7 cellular contexts compared by ENCODE assay signal in genomic region chr1:225474986-225475820, GRCh38. TPM values are rescaled to one million over a fixed set of nuclear protein-coding genes. Genes with fewer than 3 reads are reported as not detected.
A peak's percentile ranks its signal among the peaks of the same experiment; 100 is the strongest.
DNase-seq lines count a peak whose midpoint lies in the region; ATAC-seq, FAIRE-seq and TF ChIP-seq lines count a peak whose summit lies in the region.

No MANE protein-coding gene starts in this region.

- TF ChIP-seq POLR2A in GM12891 (IDR thresholded peaks at IDR 0.05; ENCODE audit: low read depth, low read length): no peak
- no peak for TF ChIP-seq POLR2A in GM12878 (IDR thresholded peaks at IDR 0.05; ENCODE audit: low read depth, low read length)

- H3K36me3 ChIP-seq in GM12878 (ENCODE audit: control insufficient read depth in 2 of 2, insufficient read depth in 2 of 2, low read length in 1 of 2) (no peaks in the 10 kb centered on the region), skeletal muscle satellite cell (ENCODE audit: insufficient read depth, low read length) (no peaks in the 10 kb centered on the region)

- TF ChIP-seq CTCF in GM12878 (IDR thresholded peaks at IDR 0.05 in 2 of 3, conservative IDR thresholded peaks at IDR 0.05 in 1 of 3; ENCODE audit: control insufficient read depth in 2 of 3, extremely low read depth in 1 of 3, insufficient read depth in 1 of 3, low read depth in 3 of 3, low read length in 3 of 3): peak; percentile 99 to 100 (median 100); a peak in 5 of 6 replicates

- CTCF ChIA-PET in GM12878 (lab: Yijun Ruan, JAX): interaction anchor here (0.6 to 3.8 kb wide), 41 partner anchors 9 to 589 kb away, joined by 3 to 32 read pairs (median 4); partner anchors contain the start of genes PYCR2 and SRP9

- H3K27me3 ChIP-seq in GM12878 (replicated peaks in 1 of 2; ENCODE audit: control insufficient read depth in 2 of 2, insufficient read depth in 2 of 2, low read length in 1 of 2) (no peaks in the 10 kb centered on the region), skeletal muscle satellite cell (ENCODE audit: control insufficient read depth, insufficient read depth, low read length) (peaks cover 11% of the 10 kb centered on the region)

- intact Hi-C loops in GM12878 (cut with micrococcal nuclease; ENCODE audit: unreplicated experiment): loop anchor here (1.0 to 10.0 kb wide), 8 partner anchors 72 to 710 kb away; partner anchors contain the start of genes ACBD3 and ENAH

- TF ChIP-seq EP300 in GM12878 (IDR thresholded peaks at IDR 0.05; ENCODE audit: borderline replicate concordance in 1 of 2, control insufficient read depth in 1 of 2, low read depth in 2 of 2, low read length in 2 of 2): no peak

- in situ Hi-C loops in GM12878 (cut with MboI): loop anchor here (5.0 to 10.0 kb wide), 3 partner anchors 300 to 502 kb away; partner anchors contain the start of gene SRP9

- no TSS peak for BruUV-seq in GM12878 (replicated peaks; lab: Mats Ljungman, UMichigan)

- RAD21 ChIA-PET in GM12878 (lab: Charles Lee; ENCODE audit: unreplicated experiment): interaction anchor here (0.5 to 1.5 kb wide), 8 partner anchors 156 to 592 kb away, joined by 3 to 5 read pairs (median 3); no protein-coding TSS in a partner anchor

- POLR2A ChIA-PET in GM12878 (lab: Charles Lee): no interaction called here

- peak overlapping the region; percentile 83 for H2AFZ ChIP-seq in GM12878 (ENCODE audit: control insufficient read depth, low read depth, low read length)

- H3K9me3 ChIP-seq in GM12878 (replicated peaks; ENCODE audit: control insufficient read depth, insufficient read depth, low read length) (no peaks in the 10 kb centered on the region; the same call in 2 of the 3 replicates), skeletal muscle satellite cell (replicated peaks; ENCODE audit: low read length) (no peaks in the 10 kb centered on the region)

- H3K9ac ChIP-seq in GM12878 (ENCODE audit: control insufficient read depth, insufficient read depth, low read length) (no peak overlapping the region; the same call in 1 of the 2 replicates), skeletal muscle satellite cell (ENCODE audit: low read depth, low read length) (no peak overlapping the region)

- H3K4me1 ChIP-seq in GM12878 (ENCODE audit: control insufficient read depth, insufficient read depth, low read length): peaks cover 21% of the 10 kb centered on the region
- peaks cover 7% of the 10 kb centered on the region for H3K4me1 ChIP-seq in skeletal muscle satellite cell (ENCODE audit: control insufficient read depth, insufficient read depth, low read length)

- H3K79me2 ChIP-seq in GM12878 (ENCODE audit: control insufficient read depth, insufficient read depth, low read length): no peaks in the 10 kb centered on the region

- peak; percentile 96 for FAIRE-seq in GM12891 (lab: Jason Lieb, UNC)
- no peak for FAIRE-seq in GM12878 (lab: Jason Lieb, UNC)

- peak; percentile 81 for DNase-seq in GM12891 (ENCODE audit: insufficient read length, low spot score)
- peak; percentile 60 for DNase-seq in NCI-H1105 (lab: John Stamatoyannopoulos, UW)
- DNase-seq in T-helper 9 cell: peak; percentile 62
- no peak for DNase-seq in GM12878 (ENCODE audit: low read depth, low spot score)
- peak; percentile 65 to 78 for DNase-seq in hippocampal formation (lab: John Stamatoyannopoulos, UW)

- no peaks in the 10 kb centered on the region for H4K20me1 ChIP-seq in GM12878 (ENCODE audit: control insufficient read depth, insufficient read depth)

- no peak overlapping the region for H3K27ac ChIP-seq in GM12878 (ENCODE audit: control insufficient read depth, insufficient read depth)

- TF ChIP-seq RAD21 in GM12878 (IDR thresholded peaks at IDR 0.05; ENCODE audit: insufficient read depth, low read depth, low read length): peak; percentile 99

- ATAC-seq in HG02623 (IDR thresholded peaks at IDR 0.05; ENCODE audit: unreplicated experiment) (peak; percentile 77), GM12878 (peak; percentile 86)

- WGBS in GM12878 (ENCODE audit: insufficient coverage, insufficient replicate concordance, low lambda C conversion rate, missing lambda C conversion rate): 23% methylated on average over 49 of the region's 50 CpGs

- peak overlapping the region; percentile 43 for H3K4me2 ChIP-seq in GM12878 (ENCODE audit: control insufficient read depth, insufficient read depth)
- peak overlapping the region; percentile 76 for H3K4me2 ChIP-seq in skeletal muscle satellite cell (ENCODE audit: low read length)

- H3K4me3 ChIP-seq in GM12878 (no peak overlapping the region), skeletal muscle satellite cell (ENCODE audit: low read length) (peak overlapping the region; percentile 42)

- SMC1A ChIA-PET in GM12878 (lab: Charles Lee; ENCODE audit: uncharacterized antibody, unreplicated experiment): interaction anchor here (0.8 to 1.7 kb wide), 7 partner anchors 14 to 508 kb away, joined by 3 to 10 read pairs (median 4); partner anchors contain the start of gene SRP9

TF ChIP-seq in GM12891, 5 proteins besides CTCF, POLR2A, EP300 and RAD21:
- peak; percentile 47 for TF ChIP-seq PAX5 (IDR thresholded peaks at IDR 0.05; ENCODE audit: insufficient read depth, low read length, severe bottlenecking)
- TF ChIP-seq TAF1 (IDR thresholded peaks at IDR 0.05; ENCODE audit: low read depth, low read length): no peak

TF ChIP-seq in GM12878, 131 proteins besides CTCF, POLR2A, EP300 and RAD21 (continues in another document):
- TF ChIP-seq EGR1 (IDR thresholded peaks at IDR 0.05; ENCODE audit: borderline replicate concordance in 1 of 2, low read depth in 2 of 2, low read length in 2 of 2): no peak
- no peak for TF ChIP-seq NR2C1 (IDR thresholded peaks at IDR 0.05)
- TF ChIP-seq GATAD2B (conservative IDR thresholded peaks at IDR 0.05; ENCODE audit: low read depth): 0 out of 2 replicates have a peak, but pooled peaks have one; percentile 66
- TF ChIP-seq PBX3 (IDR thresholded peaks at IDR 0.05; ENCODE audit: insufficient replicate concordance, low read depth, low read length): no peak
- TF ChIP-seq POU2F2 (IDR thresholded peaks at IDR 0.05; ENCODE audit: borderline replicate concordance, low read depth, low read length): peak; percentile 83; the same call in 2 of the 3 replicates
- TF ChIP-seq ESRRA (IDR thresholded peaks at IDR 0.05; ENCODE audit: low read length): 0 out of 2 replicates have a peak, but pooled peaks have one; percentile 53
- no peak for TF ChIP-seq TCF12 (IDR thresholded peaks at IDR 0.05; ENCODE audit: low read depth, low read length)

RNA-seq across cellular contexts. Expression of gene LBR, which starts 47.4 kb away (rescaled TPM):
- polyA plus RNA-seq in GM12891 (2012; ENCODE audit: low read depth, missing spikeins): 30.3 TPM
- total RNA-seq in GM12878 (2013; cell fraction: nucleolus; rRNA removed): 109 and 122 TPM in 2 replicates
- 98.7 and 119 TPM in 2 replicates for total RNA-seq in GM12878 (2014; rRNA removed)
- total RNA-seq in GM12878 (2014; rRNA removed; fragmentation: Illumina TruSeq; extraction: Trizol): 114 and 115 TPM in 2 replicates
- total RNA-seq in GM12878 (2021): 121 and 122 TPM in 2 replicates
- 23.2 TPM for polyA plus RNA-seq in GM12878 (2011; ENCODE audit: low read depth)
- 107 and 150 TPM in 2 replicates for polyA plus RNA-seq in GM12878 (2011; rRNA removed)
- 65.0 and 77.4 TPM in 2 replicates for polyA plus RNA-seq in GM12878 (2011; cell fraction: cytosol; rRNA removed)
- polyA plus RNA-seq in GM12878 (2011; cell fraction: nucleus; rRNA removed): 58.7 and 70.0 TPM in 2 replicates
- 45.6 and 47.4 TPM in 2 replicates for polyA plus RNA-seq in GM12878 (2012)
- polyA plus RNA-seq in GM12878 (2014; fragmentation: Illumina TruSeq; extraction: Trizol): 113 and 134 TPM in 2 replicates
- polyA plus RNA-seq in GM12878 (2014; fragmentation: Nextera tagmentation; extraction: Ambion mirVana): 100 to 1,000 TPM in 1 of 2 experiments, 10 to 100 TPM in 1; 81.8 to 120 TPM
- polyA plus RNA-seq in GM12878 (2014; rRNA removed): 77.6 and 82.7 TPM in 2 replicates
- 100 to 1,000 TPM; 169 to 178 TPM for polyA plus RNA-seq in GM12878 (2016; fragmentation: Nextera tagmentation; extraction: Ambion mirVana)
- polyA minus RNA-seq in GM12878 (2011; rRNA and poly(A)+ RNA removed): 95.3 and 99.4 TPM in 2 replicates
- polyA minus RNA-seq in GM12878 (2011; cell fraction: cytosol; rRNA and poly(A)+ RNA removed): 31.2 and 33.1 TPM in 2 replicates
- polyA minus RNA-seq in GM12878 (2011; cell fraction: nucleus; rRNA and poly(A)+ RNA removed): 50.9 and 107 TPM in 2 replicates
- total RNA-seq in skeletal muscle satellite cell (2012; rRNA removed): 24.9 and 32.4 TPM in 2 replicates
